ENCODE assay signal across 19 cellular contexts in the genomic region with DNA sequence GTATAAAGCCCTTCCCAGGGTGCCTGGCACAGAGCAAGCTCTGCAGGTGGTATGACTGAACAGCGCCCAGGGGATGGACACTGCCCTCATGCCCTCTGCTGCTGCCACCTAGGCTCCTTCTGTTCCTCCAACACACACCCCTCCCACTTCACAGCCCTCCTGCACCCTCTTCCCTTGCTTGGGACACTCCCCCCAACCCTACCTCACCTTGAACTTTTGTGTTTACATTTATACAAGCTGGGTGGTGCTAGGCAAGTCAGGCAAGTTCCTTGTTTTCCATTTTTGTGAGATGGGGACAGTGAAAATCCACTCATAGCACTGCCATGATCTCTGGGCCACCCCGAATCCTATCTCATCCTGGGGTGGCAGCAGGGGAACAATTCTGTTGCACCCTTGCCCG.
"Had no signal": no experiment of that assay in that cellular context is flagged by ENCODE, and none has a peak within 500 bp of the region (broad histone marks: within the 10 kb centered on the region; RNA-seq: fewer than 3 reads in every experiment).

No MANE protein-coding gene starts in this region.

- H3K4me3 ChIP-seq: lung, spleen, tibial nerve had no signal

- H3K4me3 Mint-ChIP-seq: activated CD4-positive, alpha-beta memory T cell treated with anti-CD3 and anti-CD28 coated beads, Interleukin-2, amount 10 ng/mL, durations not matched to agents 7 days and 5 days; activated CD8-positive, alpha-beta memory T cell treated with anti-CD3 and anti-CD28 coated beads, Interleukin-2, amount 10 ng/mL, durations not matched to agents 7 days and 5 days; activated naive CD8-positive, alpha-beta T cell treated with anti-CD3 and anti-CD28 coated beads for 36 hours; activated T-helper 17 cell treated with anti-CD3 and anti-CD28 coated beads, Interleukin-2, amount 50 U/mL, for 72 hours; T-helper 2 cell treated with Interferon-gamma antibody and Interleukin-4, amounts not matched to agents 5 μg/mL and 100 μg/mL, for 36 hours; WTC11 had no signal

- H3K9me3 ChIP-seq: spleen, tibial nerve had no signal

- H3K27me3 Mint-ChIP-seq: activated CD4-positive, alpha-beta memory T cell treated with anti-CD3 and anti-CD28 coated beads, Interleukin-2, amount 10 ng/mL, durations not matched to agents 7 days and 5 days; activated CD8-positive, alpha-beta memory T cell treated with anti-CD3 and anti-CD28 coated beads, Interleukin-2, amount 10 ng/mL, durations not matched to agents 7 days and 5 days; activated naive CD8-positive, alpha-beta T cell treated with anti-CD3 and anti-CD28 coated beads for 36 hours; activated T-helper 17 cell treated with anti-CD3 and anti-CD28 coated beads, Interleukin-2, amount 50 U/mL, for 72 hours had no signal

- H3K4me1 Mint-ChIP-seq: activated naive CD8-positive, alpha-beta T cell treated with anti-CD3 and anti-CD28 coated beads for 36 hours; activated T-helper 17 cell treated with anti-CD3 and anti-CD28 coated beads, Interleukin-2, amount 50 U/mL, for 72 hours had no signal

- ATAC-seq: activated CD8-positive, alpha-beta memory T cell treated with anti-CD3 and anti-CD28 coated beads, Interleukin-2, amount 10 ng/mL, durations not matched to agents 7 days and 5 days; activated T-helper 17 cell treated with anti-CD3 and anti-CD28 coated beads, Interleukin-2, amount 50 U/mL, for 72 hours; foreskin keratinocyte; WTC11 had no signal

- H3K27me3 ChIP-seq: foreskin keratinocyte, spleen, tibial nerve had no signal

- H3K27ac Mint-ChIP-seq: activated CD4-positive, alpha-beta memory T cell treated with anti-CD3 and anti-CD28 coated beads, Interleukin-2, amount 10 ng/mL, durations not matched to agents 7 days and 5 days; activated CD8-positive, alpha-beta memory T cell treated with anti-CD3 and anti-CD28 coated beads, Interleukin-2, amount 10 ng/mL, durations not matched to agents 7 days and 5 days; activated naive CD8-positive, alpha-beta T cell treated with anti-CD3 and anti-CD28 coated beads for 36 hours; T-helper 2 cell treated with Interferon-gamma antibody and Interleukin-4, amounts not matched to agents 5 μg/mL and 100 μg/mL, for 36 hours had no signal

- H3K36me3 Mint-ChIP-seq: activated CD8-positive, alpha-beta memory T cell treated with anti-CD3 and anti-CD28 coated beads, Interleukin-2, amount 10 ng/mL, durations not matched to agents 7 days and 5 days; activated naive CD8-positive, alpha-beta T cell treated with anti-CD3 and anti-CD28 coated beads for 36 hours had no signal

- H3K9me3 Mint-ChIP-seq: activated CD4-positive, alpha-beta memory T cell treated with anti-CD3 and anti-CD28 coated beads, Interleukin-2, amount 10 ng/mL, durations not matched to agents 7 days and 5 days; activated naive CD8-positive, alpha-beta T cell treated with anti-CD3 and anti-CD28 coated beads for 36 hours; activated T-helper 17 cell treated with anti-CD3 and anti-CD28 coated beads, Interleukin-2, amount 50 U/mL, for 72 hours; T-helper 2 cell treated with Interferon-gamma antibody and Interleukin-4, amounts not matched to agents 5 μg/mL and 100 μg/mL, for 36 hours had no signal

- H3K27ac ChIP-seq: foreskin keratinocyte, spleen, tibial nerve had no signal

- DNase-seq: activated CD4-positive, alpha-beta memory T cell treated with anti-CD3 and anti-CD28 coated beads, Interleukin-2, amount 10 ng/mL, durations not matched to agents 7 days and 5 days; activated CD4-positive, alpha-beta T cell treated with anti-CD3 and anti-CD28 coated beads for 4 hours; activated CD8-positive, alpha-beta memory T cell treated with anti-CD3 and anti-CD28 coated beads, Interleukin-2, amount 10 ng/mL, durations not matched to agents 7 days and 5 days; activated naive CD4-positive, alpha-beta T cell; activated naive CD8-positive, alpha-beta T cell treated with anti-CD3 and anti-CD28 coated beads for 36 hours; activated T-cell treated with anti-CD3 and anti-CD28 coated beads, Interleukin-2, amount 50 U/mL, for 1 hour; amniotic stem cell; foreskin keratinocyte; hypothalamus; islet precursor cell; midbrain; spleen; stimulated activated naive CD4-positive, alpha-beta T cell treated with Interleukin-2 at 50 U/mL for 16 hours; substantia nigra had no signal
